In genomic region chr7:5382281-5383041, GRCh38 we compare ENCODE assay signal across 13 cellular contexts. TPM values are rescaled to one million over a fixed set of nuclear protein-coding genes. Genes with fewer than 3 reads are reported as not detected.
DNase-seq lines count a peak whose midpoint lies in the region; ATAC-seq, FAIRE-seq and TF ChIP-seq lines count a peak whose summit lies in the region.
"Had no signal": no experiment of that assay in that cellular context is flagged by ENCODE, and none has a peak within 500 bp of the region (broad histone marks: within the 10 kb centered on the region; RNA-seq: fewer than 3 reads in every experiment).

No MANE protein-coding gene starts in this region.

- BruUV-seq in HepG2 (replicated peaks; lab: Mats Ljungman, UMichigan): no TSS peak

- POLR2A ChIA-PET in HepG2 (lab: Yijun Ruan, JAX): interaction anchor here (1.3 kb wide), 1 partner anchor 22 kb away, joined by 3 read pairs; no protein-coding TSS in a partner anchor

- H3K4me1 ChIP-seq in HepG2 (ENCODE audit: insufficient read depth, low read length): peaks cover 10% of the 10 kb centered on the region; the same call in 1 of the 2 replicates
- H3K4me1 ChIP-seq in upper lobe of left lung: peaks cover 30 to 59% (median 47%) of the 10 kb centered on the region in 4 donors

- TF ChIP-seq EP300 in HepG2 (IDR thresholded peaks at IDR 0.05; ENCODE audit: low read depth in 2 of 2, low read length in 2 of 2): no peak
- TF ChIP-seq EP300 in HepG2 (CRISPR knock-in tag; IDR thresholded peaks at IDR 0.05; ENCODE audit: borderline replicate concordance): no peak
- no peak for TF ChIP-seq EP300 in upper lobe of left lung (IDR thresholded peaks at IDR 0.05)

- no peak overlapping the region for H3K4me2 ChIP-seq in HepG2 (ENCODE audit: low read depth, low read length)

- ATAC-seq in left ventricle myocardium superior (peak; percentile 19), Right ventricle myocardium superior (ENCODE audit: poor library complexity) (no peak), HepG2 (no peak), upper lobe of left lung (ENCODE audit: low FRiP score in 2 of 2) (peak; percentile 16 to 21), HG03139 (IDR thresholded peaks at IDR 0.05; ENCODE audit: unreplicated experiment) (no peak), GM21528 (IDR thresholded peaks at IDR 0.05; ENCODE audit: low FRiP score, unreplicated experiment) (no peak), GM19455 (IDR thresholded peaks at IDR 0.05; ENCODE audit: unreplicated experiment) (no peak)

- in situ Hi-C loops in brain microvascular endothelial cell (cut with HindIII; ENCODE audit: low pct_ligation_motif_present, low sequenced_read_pairs): no loop called here
- in situ Hi-C loops in HepG2 (cut with HindIII; ENCODE audit: extremely low pct_ligation_motif_present, low pct_unique_long_range_greater_than_20kb): no loop called here

- no peak for TF ChIP-seq CTCF in brain microvascular endothelial cell (IDR thresholded peaks at IDR 0.05; ENCODE audit: low read depth, low read length, missing control alignments)
- TF ChIP-seq CTCF in HepG2 (CRISPR knock-in tag; IDR thresholded peaks at IDR 0.05): no peak
- no peak for TF ChIP-seq CTCF in upper lobe of left lung (IDR thresholded peaks at IDR 0.05)

- H3K79me2 ChIP-seq in HepG2 (ENCODE audit: insufficient read depth, low read length): peaks cover 52% of the 10 kb centered on the region

- H3K27ac ChIP-seq in brain microvascular endothelial cell (no peak overlapping the region), HepG2 (ENCODE audit: extremely low read length, insufficient read depth, low read length) (no peak overlapping the region), upper lobe of left lung (no peak overlapping the region)

- H3K36me3 ChIP-seq in brain microvascular endothelial cell (replicated peaks) (peaks cover 18% of the 10 kb centered on the region), HepG2 (replicated peaks in 1 of 2; ENCODE audit: control insufficient read depth in 1 of 2, insufficient read depth in 2 of 2, low read length in 2 of 2) (peaks cover 24 to 33% of the 10 kb centered on the region in 2 experiments; a peak in 4 of 5 replicates), upper lobe of left lung (peaks cover 5 to 33% (median 25%) of the 10 kb centered on the region in 4 donors)

- no peak overlapping the region for H3K4me3 ChIP-seq in brain microvascular endothelial cell (ENCODE audit: low read depth, low read length)
- H3K4me3 ChIP-seq in HepG2 (replicated peaks in 1 of 3; ENCODE audit: insufficient read depth in 1 of 3, low read depth in 2 of 3, low read length in 3 of 3): no peak overlapping the region
- H3K4me3 ChIP-seq in upper lobe of left lung: no peak overlapping the region

- FAIRE-seq in HepG2 (lab: Jason Lieb, UNC): no peak
- FAIRE-seq: GM12891 had no signal

- TF ChIP-seq RAD21 in HepG2 (CRISPR knock-in tag; IDR thresholded peaks at IDR 0.05): no peak

- no peak overlapping the region for H3K9ac ChIP-seq in HepG2 (ENCODE audit: insufficient read depth, low read depth, low read length)

- H4K20me1 ChIP-seq in HepG2 (ENCODE audit: insufficient read depth, low read length): peaks cover 69% of the 10 kb centered on the region; the same call in 1 of the 2 replicates

- DNase-seq in left ventricle myocardium superior (no peak), Right ventricle myocardium superior (no peak), brain microvascular endothelial cell (peak; percentile 60), HepG2 (ENCODE audit: low spot score) (no peak), upper lobe of left lung (no peak)
- DNase-seq: effector memory CD4-positive, alpha-beta T cell; NCI-H2081; stimulated activated CD4-positive, alpha-beta T cell treated with anti-CD3 and anti-CD28 coated beads, Interleukin-12 subunit alpha, Interleukin-12 subunit beta, amount 100 ng/mL, for 4 hours; T-helper 1 cell had no signal

- CTCF ChIA-PET in HepG2 (lab: Yijun Ruan, JAX; ENCODE audit: low intra/inter-chr PET ratio, low total read pairs): no interaction called here

- 98% methylated on average over 9 of the region's 23 CpGs for WGBS in HepG2 (ENCODE audit: low lambda C conversion rate)
- 60 to 61% methylated on average over 8 to 23 of the region's 23 CpGs for WGBS in upper lobe of left lung, 2 donors

- no peak for TF ChIP-seq POLR2A in HepG2 (IDR thresholded peaks at IDR 0.05; ENCODE audit: insufficient read depth in 1 of 2, low read depth in 2 of 2, low read length in 2 of 2)
- TF ChIP-seq POLR2A in upper lobe of left lung (IDR thresholded peaks at IDR 0.05): no peak

- no peaks in the 10 kb centered on the region for H3K27me3 ChIP-seq in brain microvascular endothelial cell (replicated peaks)
- no peaks in the 10 kb centered on the region for H3K27me3 ChIP-seq in HepG2 (ENCODE audit: control insufficient read depth in 1 of 2, insufficient read depth in 2 of 2, low read length in 2 of 2)
- no peaks in the 10 kb centered on the region for H3K27me3 ChIP-seq in upper lobe of left lung

- H3K9me3 ChIP-seq in HepG2 (ENCODE audit: low read length) (no peaks in the 10 kb centered on the region), upper lobe of left lung (no peaks in the 10 kb centered on the region)

- no peak overlapping the region for H2AFZ ChIP-seq in HepG2 (ENCODE audit: low read length)

- intact Hi-C loops in left ventricle myocardium superior (cut with micrococcal nuclease): no loop called here
- intact Hi-C loops in Right ventricle myocardium superior (cut with DNase I): no loop called here
- intact Hi-C loops in HepG2 (cut with micrococcal nuclease; ENCODE audit: unreplicated experiment): no loop called here

TF ChIP-seq in HepG2, 621 proteins besides CTCF, POLR2A, EP300 and RAD21 (continues in another document):
- no peak for TF ChIP-seq SRSF1 (optimal IDR thresholded peaks at IDR 0.05; ENCODE audit: low read depth, low read length)
- TF ChIP-seq ZNF572 (CRISPR knock-in tag; IDR thresholded peaks at IDR 0.05): no peak
- TF ChIP-seq ZNF652 (CRISPR knock-in tag; IDR thresholded peaks at IDR 0.05; ENCODE audit: borderline replicate concordance, low read depth): no peak
- TF ChIP-seq TOE1 (CRISPR knock-in tag; IDR thresholded peaks at IDR 0.05): no peak
- peak; percentile 75 for TF ChIP-seq RBM22 (optimal IDR thresholded peaks at IDR 0.05; ENCODE audit: low read length)
- TF ChIP-seq HOXA5 (CRISPR knock-in tag; IDR thresholded peaks at IDR 0.05): no peak
- no peak for TF ChIP-seq TEF (CRISPR knock-in tag; IDR thresholded peaks at IDR 0.05)
- TF ChIP-seq RBFOX2 (IDR thresholded peaks at IDR 0.05; ENCODE audit: low read depth, low read length): peak; percentile 62
- TF ChIP-seq HMGA1 (CRISPR knock-in tag; conservative IDR thresholded peaks at IDR 0.05): no peak
- no peak for TF ChIP-seq ZNF354B (CRISPR knock-in tag; IDR thresholded peaks at IDR 0.05)
- no peak for TF ChIP-seq RAD51 (IDR thresholded peaks at IDR 0.05; ENCODE audit: borderline replicate concordance)
- no peak for TF ChIP-seq MED13 (CRISPR knock-in tag; IDR thresholded peaks at IDR 0.05)
- TF ChIP-seq TMF1 (CRISPR knock-in tag; IDR thresholded peaks at IDR 0.05; ENCODE audit: low read depth): no peak
- no peak for TF ChIP-seq PCBP2 (optimal IDR thresholded peaks at IDR 0.05; ENCODE audit: low read depth, low read length, poor library complexity, severe bottlenecking)
- no peak for TF ChIP-seq EEA1 (CRISPR knock-in tag; IDR thresholded peaks at IDR 0.05; ENCODE audit: borderline replicate concordance)
- no peak for TF ChIP-seq ZNF362 (CRISPR knock-in tag; IDR thresholded peaks at IDR 0.05; ENCODE audit: borderline replicate concordance)
- TF ChIP-seq NBN (conservative IDR thresholded peaks at IDR 0.05): no peak

RNA-seq across cellular contexts. Expression of gene TNRC18, which starts 41.2 kb away (rescaled TPM):
- 29.5 TPM for total RNA-seq in left ventricle myocardium superior
- total RNA-seq in Right ventricle myocardium superior: 29.5 TPM
- total RNA-seq in HepG2 (2016; rRNA removed; fragmentation: Illumina TruSeq; extraction: Trizol): 12.8 and 17.4 TPM in 2 replicates
- 4.9 and 7.1 TPM in 2 replicates for total RNA-seq in HepG2 (2016; cell fraction: cytosol; rRNA removed; fragmentation: Illumina TruSeq; extraction: Trizol; ENCODE audit: low read depth)
- total RNA-seq in HepG2 (2016; cell fraction: insoluble cytoplasmic fraction; rRNA removed; fragmentation: Illumina TruSeq; extraction: Trizol): 12.8 and 21.5 TPM in 2 replicates
- total RNA-seq in HepG2 (2016; cell fraction: membrane; rRNA removed; fragmentation: Illumina TruSeq; extraction: Trizol): 4.9 and 5.6 TPM in 2 replicates
- total RNA-seq in HepG2 (2016; cell fraction: nucleus; rRNA removed; fragmentation: Illumina TruSeq; extraction: Trizol): 28.3 and 34.0 TPM in 2 replicates
- 10.9 and 11.7 TPM in 2 replicates for polyA plus RNA-seq in HepG2 (2011; rRNA removed)
- polyA plus RNA-seq in HepG2 (2011; cell fraction: cytosol; rRNA removed): 8.6 and 11.8 TPM in 2 replicates
- 65.7 and 102 TPM in 2 replicates for polyA plus RNA-seq in HepG2 (2011; cell fraction: nucleus; rRNA removed)
- 40.6 and 53.7 TPM in 2 replicates for polyA plus RNA-seq in HepG2 (2012)
- 0.71 and 1.3 TPM in 2 replicates for polyA plus RNA-seq in HepG2 (2016; cell fraction: cytosol; fragmentation: Illumina TruSeq; extraction: Trizol; ENCODE audit: low read depth)
- 16.6 and 19.8 TPM in 2 replicates for polyA plus RNA-seq in HepG2 (2016; cell fraction: insoluble cytoplasmic fraction; fragmentation: Illumina TruSeq; extraction: Trizol; ENCODE audit: low read depth)
- 0.82 and 1.2 TPM in 2 replicates for polyA plus RNA-seq in HepG2 (2016; cell fraction: membrane; fragmentation: Illumina TruSeq; extraction: Trizol; ENCODE audit: low read depth)
- 58.8 and 59.2 TPM in 2 replicates for polyA plus RNA-seq in HepG2 (2016; cell fraction: nucleus; fragmentation: Illumina TruSeq; extraction: Trizol; ENCODE audit: insufficient read depth, low read depth)
- polyA minus RNA-seq in HepG2 (2011; rRNA and poly(A)+ RNA removed; ENCODE audit: low replicate concordance): 11.2 and 51.4 TPM in 2 replicates
- 44.7 and 49.3 TPM in 2 replicates for polyA minus RNA-seq in HepG2 (2011; cell fraction: cytosol; rRNA and poly(A)+ RNA removed)
- polyA minus RNA-seq in HepG2 (2011; cell fraction: nucleus; rRNA and poly(A)+ RNA removed): 49.2 and 54.8 TPM in 2 replicates
- 100 to 1,000 TPM; 101 to 617 (median 128) TPM for total RNA-seq in upper lobe of left lung

Comparison
In these comparisons a context has a peak if more than half of its experiments do, and no peak if none do; other contexts are left out.
1. ATAC-seq: peak in left ventricle myocardium superior (single experiment) and upper lobe of left lung (2 of 2); none in Right ventricle myocardium superior (single experiment), HepG2 (single experiment), HG03139 (single experiment), GM21528 (single experiment) and GM19455 (single experiment).